In the genomic region with DNA sequence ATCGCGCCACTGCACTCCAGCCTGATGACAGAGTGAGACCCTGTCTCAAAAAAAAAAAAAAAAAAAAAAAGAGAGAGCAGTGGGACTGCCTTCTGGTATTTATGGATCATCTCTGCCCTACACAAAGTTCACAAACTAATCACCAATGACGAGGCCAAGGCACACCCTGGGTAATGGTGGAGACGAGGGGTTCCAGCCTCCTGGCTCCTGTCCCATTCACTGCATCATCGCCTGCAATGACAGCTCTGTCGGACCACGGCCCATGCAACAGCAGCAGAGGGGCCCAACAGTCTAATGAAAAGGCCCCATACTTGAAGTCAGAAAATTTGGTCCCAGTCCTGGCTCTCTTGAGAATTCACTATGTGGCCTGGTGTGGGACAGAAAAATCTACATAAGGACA, we compare ENCODE assay signal across 1 cellular context.
TF ChIP-seq lines count a peak whose summit lies in the region.

No MANE protein-coding gene starts in this region.

TF ChIP-seq in HepG2, 621 proteins besides CTCF, POLR2A, EP300 and RAD21:
- TF ChIP-seq TCF12 (IDR thresholded peaks at IDR 0.05) (no peak), TCF12 (CRISPR knock-in tag; IDR thresholded peaks at IDR 0.05) (no peak), SP1 (IDR thresholded peaks at IDR 0.05) (no peak), SP1 (CRISPR knock-in tag; IDR thresholded peaks at IDR 0.05) (no peak), GATA4 (IDR thresholded peaks at IDR 0.05; ENCODE audit: borderline replicate concordance, low read depth) (no peak), ZNF331 (CRISPR knock-in tag; IDR thresholded peaks at IDR 0.05) (no peak), ZNF496 (CRISPR knock-in tag; IDR thresholded peaks at IDR 0.05; ENCODE audit: insufficient replicate concordance) (no peak), ZNF337 (CRISPR knock-in tag; IDR thresholded peaks at IDR 0.05; ENCODE audit: borderline replicate concordance, low read depth) (no peak)
- TF ChIP-seq, protein P1, sequence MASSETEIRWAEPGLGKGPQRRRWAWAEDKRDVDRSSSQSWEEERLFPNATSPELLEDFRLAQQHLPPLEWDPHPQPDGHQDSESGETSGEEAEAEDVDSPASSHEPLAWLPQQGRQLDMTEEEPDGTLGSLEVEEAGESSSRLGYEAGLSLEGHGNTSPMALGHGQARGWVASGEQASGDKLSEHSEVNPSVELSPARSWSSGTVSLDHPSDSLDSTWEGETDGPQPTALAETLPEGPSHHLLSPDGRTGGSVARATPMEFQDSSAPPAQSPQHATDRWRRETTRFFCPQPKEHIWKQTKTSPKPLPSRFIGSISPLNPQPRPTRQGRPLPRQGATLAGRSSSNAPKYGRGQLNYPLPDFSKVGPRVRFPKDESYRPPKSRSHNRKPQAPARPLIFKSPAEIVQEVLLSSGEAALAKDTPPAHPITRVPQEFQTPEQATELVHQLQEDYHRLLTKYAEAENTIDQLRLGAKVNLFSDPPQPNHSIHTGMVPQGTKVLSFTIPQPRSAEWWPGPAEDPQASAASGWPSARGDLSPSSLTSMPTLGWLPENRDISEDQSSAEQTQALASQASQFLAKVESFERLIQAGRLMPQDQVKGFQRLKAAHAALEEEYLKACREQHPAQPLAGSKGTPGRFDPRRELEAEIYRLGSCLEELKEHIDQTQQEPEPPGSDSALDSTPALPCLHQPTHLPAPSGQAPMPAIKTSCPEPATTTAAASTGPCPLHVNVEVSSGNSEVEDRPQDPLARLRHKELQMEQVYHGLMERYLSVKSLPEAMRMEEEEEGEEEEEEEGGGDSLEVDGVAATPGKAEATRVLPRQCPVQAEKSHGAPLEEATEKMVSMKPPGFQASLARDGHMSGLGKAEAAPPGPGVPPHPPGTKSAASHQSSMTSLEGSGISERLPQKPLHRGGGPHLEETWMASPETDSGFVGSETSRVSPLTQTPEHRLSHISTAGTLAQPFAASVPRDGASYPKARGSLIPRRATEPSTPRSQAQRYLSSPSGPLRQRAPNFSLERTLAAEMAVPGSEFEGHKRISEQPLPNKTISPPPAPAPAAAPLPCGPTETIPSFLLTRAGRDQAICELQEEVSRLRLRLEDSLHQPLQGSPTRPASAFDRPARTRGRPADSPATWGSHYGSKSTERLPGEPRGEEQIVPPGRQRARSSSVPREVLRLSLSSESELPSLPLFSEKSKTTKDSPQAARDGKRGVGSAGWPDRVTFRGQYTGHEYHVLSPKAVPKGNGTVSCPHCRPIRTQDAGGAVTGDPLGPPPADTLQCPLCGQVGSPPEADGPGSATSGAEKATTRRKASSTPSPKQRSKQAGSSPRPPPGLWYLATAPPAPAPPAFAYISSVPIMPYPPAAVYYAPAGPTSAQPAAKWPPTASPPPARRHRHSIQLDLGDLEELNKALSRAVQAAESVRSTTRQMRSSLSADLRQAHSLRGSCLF (CRISPR knock-in tag; IDR thresholded peaks at IDR 0.05; ENCODE audit: borderline replicate concordance), result no peak
- TF ChIP-seq, protein P2, sequence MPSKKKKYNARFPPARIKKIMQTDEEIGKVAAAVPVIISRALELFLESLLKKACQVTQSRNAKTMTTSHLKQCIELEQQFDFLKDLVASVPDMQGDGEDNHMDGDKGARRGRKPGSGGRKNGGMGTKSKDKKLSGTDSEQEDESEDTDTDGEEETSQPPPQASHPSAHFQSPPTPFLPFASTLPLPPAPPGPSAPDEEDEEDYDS (CRISPR knock-in tag; IDR thresholded peaks at IDR 0.05), result no peak
